ENCODE assay signal across 35 cellular contexts in the genomic region with DNA sequence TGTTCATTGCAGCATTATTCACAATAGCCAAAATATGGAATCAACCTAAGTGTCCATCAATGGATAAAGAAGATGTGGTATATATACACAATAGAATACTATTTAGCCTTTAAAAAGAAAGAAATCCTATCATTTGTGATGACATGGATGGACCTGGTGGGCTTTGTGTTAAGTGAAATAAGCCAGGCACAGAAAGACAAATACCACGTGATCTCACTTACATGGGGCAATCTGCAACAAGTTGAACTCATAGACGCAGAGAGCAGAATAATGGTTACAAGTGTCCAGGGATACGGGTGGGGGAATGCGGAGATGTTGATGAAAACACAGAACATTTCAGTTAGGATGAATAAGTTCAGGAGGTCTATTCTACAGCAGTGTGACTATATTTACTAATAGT.
DNase-seq lines count a peak whose midpoint lies in the region; ATAC-seq, FAIRE-seq and TF ChIP-seq lines count a peak whose summit lies in the region.
"Had no signal": no experiment of that assay in that cellular context is flagged by ENCODE, and none has a peak within 500 bp of the region (broad histone marks: within the 10 kb centered on the region; RNA-seq: fewer than 3 reads in every experiment).

No MANE protein-coding gene starts in this region.

- FAIRE-seq in HepG2 (lab: Jason Lieb, UNC) (no peak), K562 (lab: Jason Lieb, UNC) (no peak), frontal cortex (lab: Jason Lieb, UNC) (no peak)
- FAIRE-seq: A204.1, A549, D721Med had no signal

- no peak overlapping the region for H3K9ac ChIP-seq in HepG2 (ENCODE audit: insufficient read depth, low read depth, low read length)
- H3K9ac ChIP-seq in K562 (ENCODE audit: insufficient read depth in 1 of 2, low read depth in 2 of 2, low read length in 2 of 2) = no peak overlapping the region
- H3K9ac ChIP-seq: BLaER1; BLaER1 treated with 17β-estradiol and CSF1 and Interleukin-3, amounts not matched to agents 10 nM and 100 nM had no signal

- intact Hi-C loops in HepG2 (cut with micrococcal nuclease; ENCODE audit: unreplicated experiment) (no loop called here), right lobe of liver (cut with DNase I) (no loop called here), K562 (cut with micrococcal nuclease) (no loop called here), cardiac septum (cut with DNase I) (no loop called here)

- H4K20me1 ChIP-seq in HepG2 (ENCODE audit: insufficient read depth, low read length) (no peaks in the 10 kb centered on the region), K562 (replicated peaks; ENCODE audit: control insufficient read depth, insufficient read depth, low read length) (no peaks in the 10 kb centered on the region)
- H4K20me1 ChIP-seq: BLaER1; BLaER1 treated with 17β-estradiol and CSF1 and Interleukin-3, amounts not matched to agents 10 nM and 100 nM had no signal

- no peaks in the 10 kb centered on the region for H3K9me1 ChIP-seq in K562 (ENCODE audit: control insufficient read depth, insufficient read depth, low read length)

- no peak for ATAC-seq in HepG2
- ATAC-seq in right lobe of liver = no peak
- no peak for ATAC-seq in K562
- ATAC-seq: A549; CD8-positive, alpha-beta T cell had no signal

- H3K9me3 ChIP-seq in HepG2 (ENCODE audit: low read length) (no peaks in the 10 kb centered on the region), right lobe of liver (no peaks in the 10 kb centered on the region), K562 (replicated peaks; ENCODE audit: control insufficient read depth, insufficient read depth, low read depth, low read length) (no peaks in the 10 kb centered on the region)
- H3K9me3 ChIP-seq: A549, BE2C, Caco-2 had no signal

- no TSS peak for BruUV-seq in HepG2 (replicated peaks; lab: Mats Ljungman, UMichigan)
- no TSS peak for BruUV-seq in K562 (replicated peaks; lab: Mats Ljungman, UMichigan)

- WGBS in HepG2 (ENCODE audit: low lambda C conversion rate) = 30% methylated on average over 4 of the region's 4 CpGs
- WGBS in right lobe of liver (ENCODE audit: insufficient coverage, low coverage, low lambda C conversion rate, missing lambda C conversion rate) = 80% methylated on average over 4 of the region's 4 CpGs
- WGBS in K562 (ENCODE audit: insufficient coverage, low coverage, missing lambda C conversion rate) = 0% methylated on average over 4 of the region's 4 CpGs

- POLR2A ChIA-PET in HepG2 (lab: Yijun Ruan, JAX) (no interaction called here), K562 (lab: Yijun Ruan, JAX) (no interaction called here)

- H3K79me2 ChIP-seq in HepG2 (ENCODE audit: insufficient read depth, low read length) = no peaks in the 10 kb centered on the region
- no peaks in the 10 kb centered on the region for H3K79me2 ChIP-seq in K562 (ENCODE audit: control insufficient read depth, insufficient read depth, low read length)

- TF ChIP-seq RAD21 in HepG2 (CRISPR knock-in tag; IDR thresholded peaks at IDR 0.05) = no peak
- TF ChIP-seq RAD21 in K562 (CRISPR knock-in tag; conservative IDR thresholded peaks at IDR 0.05 in 1 of 2, IDR thresholded peaks at IDR 0.05 in 1 of 2) = no peak

- CTCF ChIA-PET in HepG2 (lab: Yijun Ruan, JAX; ENCODE audit: low intra/inter-chr PET ratio, low total read pairs) = no interaction called here
- CTCF ChIA-PET in K562 (lab: Yijun Ruan, JAX; ENCODE audit: low intra/inter-chr PET ratio) = no interaction called here

- no peaks in the 10 kb centered on the region for H3K36me3 ChIP-seq in HepG2 (replicated peaks in 1 of 2; ENCODE audit: control insufficient read depth in 1 of 2, insufficient read depth in 2 of 2, low read length in 2 of 2)
- no peaks in the 10 kb centered on the region for H3K36me3 ChIP-seq in right lobe of liver
- no peaks in the 10 kb centered on the region for H3K36me3 ChIP-seq in K562 (ENCODE audit: control insufficient read depth, insufficient read depth, low read length)
- H3K36me3 ChIP-seq: BE2C; BLaER1; BLaER1 treated with 17β-estradiol and CSF1 and Interleukin-3, amounts not matched to agents 10 nM and 100 nM had no signal

- no peak for TF ChIP-seq POLR2A in HepG2 (IDR thresholded peaks at IDR 0.05; ENCODE audit: insufficient read depth in 1 of 2, low read depth in 2 of 2, low read length in 2 of 2)
- no peak for TF ChIP-seq POLR2A in right lobe of liver (IDR thresholded peaks at IDR 0.05)
- no peak for TF ChIP-seq POLR2A in K562 (conservative IDR thresholded peaks at IDR 0.05)

- H2AFZ ChIP-seq in HepG2 (ENCODE audit: low read length) (no peak overlapping the region), K562 (ENCODE audit: low read depth, low read length) (no peak overlapping the region)

- no peaks in the 10 kb centered on the region for H3K27me3 ChIP-seq in HepG2 (ENCODE audit: control insufficient read depth in 1 of 2, insufficient read depth in 2 of 2, low read length in 2 of 2)
- no peaks in the 10 kb centered on the region for H3K27me3 ChIP-seq in right lobe of liver
- peaks cover 22 to 26% of the 10 kb centered on the region in 2 experiments; a peak in 4 of 5 replicates for H3K27me3 ChIP-seq in K562 (ENCODE audit: control insufficient read depth in 2 of 2, insufficient read depth in 2 of 2, low read length in 2 of 2)
- H3K27me3 ChIP-seq: BE2C; BLaER1; BLaER1 treated with 17β-estradiol and CSF1 and Interleukin-3, amounts not matched to agents 10 nM and 100 nM had no signal

- DNase-seq in NCI-H2171 treated with DMSO at 0.1 percent for 48 hours (lab: John Stamatoyannopoulos, UW) (peak; percentile 28), NCI-H2171 (lab: John Stamatoyannopoulos, UW) (no peak), HepG2 (ENCODE audit: low spot score) (no peak), right lobe of liver (no peak), K562 (ENCODE audit: extremely low read depth in 1 of 4, low spot score in 3 of 4) (no peak), islet precursor cell (peak; percentile 6), frontal cortex (ENCODE audit: low spot score in 2 of 2) (no peak), cardiac septum (ENCODE audit: low spot score) (no peak)
- DNase-seq: 8988T; ACHN; AML-193; BE2C; C1 segment of cervical spinal cord; Caco-2; Calu3; CD4-positive, alpha-beta memory T cell; CD4-positive, alpha-beta T cell; CD4-positive, CD25-positive, alpha-beta regulatory T cell; CD8-positive, alpha-beta memory T cell; CD8-positive, alpha-beta T cell; COR-L47; DMS 273 treated with DMSO at 0.1 percent for 48 hours; DMS153; DMS53; DMS79; DMS79 treated with DMSO at 0.1 percent for 48 hours; DND-41; EL had no signal

- H3K4me1 ChIP-seq in HepG2 (ENCODE audit: insufficient read depth, low read length) = no peaks in the 10 kb centered on the region
- H3K4me1 ChIP-seq in right lobe of liver = no peaks in the 10 kb centered on the region
- no peaks in the 10 kb centered on the region; a peak in 1 of 5 replicates for H3K4me1 ChIP-seq in K562 (replicated peaks in 1 of 2; ENCODE audit: control insufficient read depth in 2 of 2, insufficient read depth in 2 of 2, low read length in 2 of 2)
- H3K4me1 ChIP-seq: A549; BE2C; BLaER1; BLaER1 treated with 17β-estradiol and CSF1 and Interleukin-3, amounts not matched to agents 10 nM and 100 nM; Caco-2 had no signal

- in situ Hi-C loops in HepG2 (cut with HindIII; ENCODE audit: extremely low pct_ligation_motif_present, low pct_unique_long_range_greater_than_20kb) = no loop called here
- in situ Hi-C loops in K562 (cut with MboI) = no loop called here

- TF ChIP-seq EP300 in HepG2 (IDR thresholded peaks at IDR 0.05; ENCODE audit: low read depth in 2 of 2, low read length in 2 of 2) (no peak), HepG2 (CRISPR knock-in tag; IDR thresholded peaks at IDR 0.05; ENCODE audit: borderline replicate concordance) (no peak), K562 (IDR thresholded peaks at IDR 0.05; ENCODE audit: low read length) (no peak)

- H3K27ac ChIP-seq in HepG2 (ENCODE audit: extremely low read length, insufficient read depth, low read length) (no peak overlapping the region), right lobe of liver (no peak overlapping the region), K562 (ENCODE audit: extremely low read depth, low read depth, low read length) (no peak overlapping the region)
- H3K27ac ChIP-seq: 22Rv1; A549; BLaER1; BLaER1 treated with 17β-estradiol and CSF1 and Interleukin-3, amounts not matched to agents 10 nM and 100 nM; C4-2B had no signal

- TF ChIP-seq CTCF in HepG2 (CRISPR knock-in tag; IDR thresholded peaks at IDR 0.05) = no peak
- TF ChIP-seq CTCF in right lobe of liver (IDR thresholded peaks at IDR 0.05) = no peak
- TF ChIP-seq CTCF in K562 (IDR thresholded peaks at IDR 0.05 in 2 of 3, conservative IDR thresholded peaks at IDR 0.05 in 1 of 3; ENCODE audit: insufficient read depth in 2 of 3, low read depth in 1 of 3, low read length in 3 of 3) = no peak

- H3K4me3 ChIP-seq in HepG2 (replicated peaks in 1 of 3; ENCODE audit: insufficient read depth in 1 of 3, low read depth in 2 of 3, low read length in 3 of 3) = no peak overlapping the region
- no peak overlapping the region for H3K4me3 ChIP-seq in right lobe of liver
- no peak overlapping the region for H3K4me3 ChIP-seq in K562
- H3K4me3 ChIP-seq: A549; BLaER1; BLaER1 treated with 17β-estradiol and CSF1 and Interleukin-3, amounts not matched to agents 10 nM and 100 nM had no signal

- H3K4me2 ChIP-seq in HepG2 (ENCODE audit: low read depth, low read length) = no peak overlapping the region
- no peak overlapping the region for H3K4me2 ChIP-seq in K562 (ENCODE audit: insufficient read depth, low read length)
- H3K4me2 ChIP-seq: A549; BLaER1; BLaER1 treated with 17β-estradiol and CSF1 and Interleukin-3, amounts not matched to agents 10 nM and 100 nM had no signal

TF ChIP-seq in K562, 482 proteins besides CTCF, POLR2A, EP300 and RAD21 (continues in another document):
- peak; percentile 19; the same call in 1 of the 2 replicates for TF ChIP-seq USF2 (CRISPR knock-in tag; IDR thresholded peaks at IDR 0.05)
- TF ChIP-seq BRCA1 (IDR thresholded peaks at IDR 0.05) = no peak
- TF ChIP-seq BRCA1 (CRISPR knock-in tag; IDR thresholded peaks at IDR 0.05) = no peak
- 0 out of 2 replicates have a peak, but pooled peaks have one; percentile 28 for TF ChIP-seq CBFA2T2 (conservative IDR thresholded peaks at IDR 0.05)
- TF ChIP-seq ARHGAP35 (IDR thresholded peaks at IDR 0.05; ENCODE audit: partially characterized antibody) = no peak
- no peak for TF ChIP-seq CSDE1 (IDR thresholded peaks at IDR 0.05)

Comparison
In these comparisons a context has a peak if more than half of its experiments do, and no peak if none do; other contexts are left out.
1. DNase-seq: peak in NCI-H2171 treated with DMSO at 0.1 percent for 48 hours (single experiment) and islet precursor cell (single experiment); none in NCI-H2171 (single experiment), HepG2 (single experiment), right lobe of liver (0 of 3), K562 (0 of 4), frontal cortex (0 of 2) and cardiac septum (single experiment).